10 cellular contexts compared by ENCODE assay signal in the genomic region with DNA sequence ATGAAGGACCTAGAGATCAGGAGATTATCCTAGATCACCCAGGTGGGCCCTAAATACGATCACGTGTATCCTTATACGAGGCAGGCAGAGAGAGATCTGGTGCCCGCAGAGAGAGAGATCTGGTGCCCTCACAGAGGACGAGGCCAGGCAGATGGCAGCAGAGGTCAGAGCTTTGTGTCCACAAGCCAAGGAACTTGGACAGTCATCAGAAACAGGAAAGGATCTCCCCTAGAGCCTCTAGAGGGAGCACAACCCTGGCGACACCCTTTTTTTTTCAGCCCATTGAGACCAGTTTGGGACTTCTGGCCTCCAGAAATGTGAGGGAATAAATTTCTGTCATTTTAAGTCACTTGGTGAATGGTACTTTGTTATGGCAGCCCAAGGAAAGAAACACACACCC. TPM values are rescaled to one million over a fixed set of nuclear protein-coding genes. Genes with fewer than 3 reads are reported as not detected.
A peak's percentile ranks its signal among the peaks of the same experiment; 100 is the strongest.
DNase-seq lines count a peak whose midpoint lies in the region; ATAC-seq, FAIRE-seq and TF ChIP-seq lines count a peak whose summit lies in the region.
"Had no signal": no experiment of that assay in that cellular context is flagged by ENCODE, and none has a peak within 500 bp of the region (broad histone marks: within the 10 kb centered on the region; RNA-seq: fewer than 3 reads in every experiment).

No MANE protein-coding gene starts in this region.

- POLR2A ChIA-PET in AG04449 (lab: Yijun Ruan, JAX): no interaction called here

- FAIRE-seq in urothelium cell line (lab: Jason Lieb, UNC): no peak

- no peak for DNase-seq in AG04449 (ENCODE audit: low read depth, low spot score)
- DNase-seq in RPMI7951 (ENCODE audit: low read depth): peak; percentile 65
- DNase-seq in fibroblast of villous mesenchyme (ENCODE audit: low read depth): no peak
- DNase-seq in activated CD8-positive, alpha-beta memory T cell treated with anti-CD3 and anti-CD28 coated beads for 24 hours: no peak
- DNase-seq in urothelium cell line (ENCODE audit: low spot score): no peak
- DNase-seq: activated gamma-delta T cell treated with Interleukin-2 at 50 U/mL for 16 hours; stimulated activated CD4-positive, alpha-beta T cell treated with anti-CD3 and anti-CD28 coated beads, Interleukin-15, amount 100 ng/mL, for 24 hours had no signal

- ATAC-seq in HG02588 (IDR thresholded peaks at IDR 0.05; ENCODE audit: unreplicated experiment): no peak
- ATAC-seq in GM21360 (IDR thresholded peaks at IDR 0.05; ENCODE audit: unreplicated experiment): no peak

- TF ChIP-seq CTCF in AG04449 (IDR thresholded peaks at IDR 0.05; ENCODE audit: insufficient read depth, low read length, missing control alignments) (peak; percentile 14), GM12873 (IDR thresholded peaks at IDR 0.05; ENCODE audit: insufficient read depth, low read depth, low read length, missing control alignments) (peak; percentile 42), fibroblast of villous mesenchyme (IDR thresholded peaks at IDR 0.05; ENCODE audit: insufficient read depth, low read depth, low read length) (peak; percentile 46)

- H3K4me3 ChIP-seq in AG04449 (ENCODE audit: low read depth, low read length): no peak overlapping the region
- no peak overlapping the region for H3K4me3 ChIP-seq in fibroblast of villous mesenchyme (ENCODE audit: low read depth, low read length)

- CTCF ChIA-PET in AG04449 (lab: Yijun Ruan, JAX): interaction anchor here (1.0 to 1.1 kb wide), 3 partner anchors 11 to 21 kb away, joined by 3 to 8 read pairs (median 5); no protein-coding TSS in a partner anchor

RNA-seq across cellular contexts. Expression of gene TIMP3, which starts 25.5 kb away (rescaled TPM):
- 544 and 593 TPM in 2 replicates for total RNA-seq in RPMI7951 (2014; rRNA removed; shearing (Covaris generic))
- 418 and 924 TPM in 2 replicates for total RNA-seq in fibroblast of villous mesenchyme
